ENCODE assay signal across 16 cellular contexts in the genomic region with DNA sequence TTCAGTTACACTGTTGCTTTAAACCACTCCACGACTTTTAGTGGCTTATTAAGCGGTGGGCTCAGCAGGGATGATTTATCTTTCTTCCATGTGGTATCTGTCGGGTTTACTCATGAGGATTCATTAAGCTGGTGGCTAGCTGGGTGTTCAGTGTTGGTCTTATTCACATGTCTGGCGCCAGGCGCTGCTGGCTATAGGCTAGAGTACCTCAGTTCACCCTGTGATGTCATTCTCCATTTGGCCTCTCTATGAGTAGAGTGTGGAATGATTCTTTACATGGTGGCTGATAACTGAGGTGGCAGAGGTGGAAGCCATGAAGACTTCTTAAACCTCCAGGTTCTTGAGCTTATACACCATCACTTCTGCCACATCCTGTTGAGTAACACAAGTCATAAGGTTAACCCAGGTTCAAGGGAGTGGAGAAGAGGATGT.
DNase-seq lines count a peak whose midpoint lies in the region; ATAC-seq, FAIRE-seq and TF ChIP-seq lines count a peak whose summit lies in the region.
"Had no signal": no experiment of that assay in that cellular context is flagged by ENCODE, and none has a peak within 500 bp of the region (broad histone marks: within the 10 kb centered on the region; RNA-seq: fewer than 3 reads in every experiment).

No MANE protein-coding gene starts in this region.

- POLR2A ChIA-PET in activated CD4-positive, alpha-beta T cell treated with anti-CD3 and anti-CD28 coated beads for 36 hours (lab: Charles Lee), result interaction anchor here (0.6 kb wide), 1 partner anchor 383 kb away, joined by 3 read pairs; no protein-coding TSS in a partner anchor
- POLR2A ChIA-PET in activated CD4-positive, alpha-beta memory T cell treated with anti-CD3 and anti-CD28 coated beads for 36 hours (lab: Charles Lee), result no interaction called here

- ATAC-seq in activated CD4-positive, alpha-beta T cell treated with anti-CD3 and anti-CD28 coated beads for 36 hours, result peak; percentile 97
- ATAC-seq in GM18505 (IDR thresholded peaks at IDR 0.05; ENCODE audit: unreplicated experiment) (no peak), HG02884 (IDR thresholded peaks at IDR 0.05; ENCODE audit: unreplicated experiment) (no peak)
- ATAC-seq: foreskin keratinocyte had no signal

- H3K27ac Mint-ChIP-seq in activated CD4-positive, alpha-beta T cell treated with anti-CD3 and anti-CD28 coated beads for 36 hours, result peak overlapping the region; percentile 61
- peak overlapping the region; percentile 10 for H3K27ac Mint-ChIP-seq in activated CD4-positive, alpha-beta memory T cell treated with anti-CD3 and anti-CD28 coated beads for 36 hours

- peak; percentile 31 for DNase-seq in activated CD4-positive, alpha-beta T cell treated with anti-CD3 and anti-CD28 coated beads for 36 hours
- DNase-seq in activated CD4-positive, alpha-beta T cell treated with anti-CD3 and anti-CD28 coated beads, Interleukin-2, amount 50 U/mL, for 1 hour, result no peak
- peak; percentile 3 for DNase-seq in HCEC 1CT
- peak; percentile 33 for DNase-seq in activated CD4-positive, alpha-beta memory T cell treated with anti-CD3 and anti-CD28 coated beads for 36 hours
- DNase-seq in kidney tubule cell (ENCODE audit: low spot score), result peak; percentile 28
- DNase-seq in GM12892 (ENCODE audit: insufficient read length), result no peak
- DNase-seq: COR-L47; effector CD4-positive, alpha-beta T cell; Karpas-422; NCI-H1930; NK-92 treated with Interleukin-12 subunit alpha and Interleukin-12 subunit beta, amount 100 ng/mL, for 24 hours; small intestine had no signal

- TF ChIP-seq POLR2A in GM18505 (IDR thresholded peaks at IDR 0.05; ENCODE audit: borderline replicate concordance, extremely low read depth, insufficient read depth, insufficient read length) (no peak), GM12892 (IDR thresholded peaks at IDR 0.05; ENCODE audit: low read depth, low read length) (no peak)

- H3K27me3 Mint-ChIP-seq in activated CD4-positive, alpha-beta T cell treated with anti-CD3 and anti-CD28 coated beads for 36 hours, result no peaks in the 10 kb centered on the region
- no peaks in the 10 kb centered on the region for H3K27me3 Mint-ChIP-seq in activated CD4-positive, alpha-beta memory T cell treated with anti-CD3 and anti-CD28 coated beads for 36 hours

- no peak overlapping the region for H3K4me3 Mint-ChIP-seq in activated CD4-positive, alpha-beta T cell treated with anti-CD3 and anti-CD28 coated beads for 36 hours
- H3K4me3 Mint-ChIP-seq in activated CD4-positive, alpha-beta memory T cell treated with anti-CD3 and anti-CD28 coated beads for 36 hours, result no peak overlapping the region

- CTCF ChIA-PET in activated CD4-positive, alpha-beta T cell treated with anti-CD3 and anti-CD28 coated beads for 36 hours (lab: Charles Lee), result interaction anchor here (1.2 kb wide), 1 partner anchor 12 kb away, joined by 5 read pairs; no protein-coding TSS in a partner anchor
- CTCF ChIA-PET in activated CD4-positive, alpha-beta memory T cell treated with anti-CD3 and anti-CD28 coated beads for 36 hours (lab: Charles Lee), result no interaction called here

- peaks cover 14% of the 10 kb centered on the region for H3K36me3 Mint-ChIP-seq in activated CD4-positive, alpha-beta T cell treated with anti-CD3 and anti-CD28 coated beads for 36 hours (ENCODE audit: low read depth)
- H3K36me3 Mint-ChIP-seq in activated CD4-positive, alpha-beta memory T cell treated with anti-CD3 and anti-CD28 coated beads for 36 hours, result peaks cover 28% of the 10 kb centered on the region

- intact Hi-C loops in activated CD4-positive, alpha-beta T cell treated with anti-CD3 and anti-CD28 coated beads for 36 hours (cut with DNase I, micrococcal nuclease), result loop anchor here in 1 of 2 experiments (5.0 kb wide), 1 partner anchor 37 kb away; no protein-coding TSS in a partner anchor
- intact Hi-C loops in activated CD4-positive, alpha-beta memory T cell treated with anti-CD3 and anti-CD28 coated beads for 36 hours (cut with micrococcal nuclease), result loop anchor here (5.0 kb wide), 1 partner anchor 1448 kb away; a partner anchor contains a TSS

- FAIRE-seq in GM12892 (lab: Jason Lieb, UNC), result no peak
- FAIRE-seq: H1, small intestine had no signal

- H3K9me3 Mint-ChIP-seq in activated CD4-positive, alpha-beta T cell treated with anti-CD3 and anti-CD28 coated beads for 36 hours (ENCODE audit: low read depth), result no peaks in the 10 kb centered on the region
- no peaks in the 10 kb centered on the region for H3K9me3 Mint-ChIP-seq in activated CD4-positive, alpha-beta memory T cell treated with anti-CD3 and anti-CD28 coated beads for 36 hours

- peaks cover 21% of the 10 kb centered on the region for H3K4me1 Mint-ChIP-seq in activated CD4-positive, alpha-beta T cell treated with anti-CD3 and anti-CD28 coated beads for 36 hours
- H3K4me1 Mint-ChIP-seq in activated CD4-positive, alpha-beta memory T cell treated with anti-CD3 and anti-CD28 coated beads for 36 hours (ENCODE audit: low read depth), result peaks cover 20% of the 10 kb centered on the region

Comparison
In these comparisons a context has a peak if more than half of its experiments do, and no peak if none do; other contexts are left out.
1. DNase-seq: peak in activated CD4-positive, alpha-beta T cell treated with anti-CD3 and anti-CD28 coated beads for 36 hours (single experiment), HCEC 1CT (single experiment), activated CD4-positive, alpha-beta memory T cell treated with anti-CD3 and anti-CD28 coated beads for 36 hours (single experiment) and kidney tubule cell (single experiment); none in activated CD4-positive, alpha-beta T cell treated with anti-CD3 and anti-CD28 coated beads, Interleukin-2, amount 50 U/mL, for 1 hour (single experiment) and GM12892 (single experiment).